ENCODE assay signal across 1 cellular context in the genomic region with DNA sequence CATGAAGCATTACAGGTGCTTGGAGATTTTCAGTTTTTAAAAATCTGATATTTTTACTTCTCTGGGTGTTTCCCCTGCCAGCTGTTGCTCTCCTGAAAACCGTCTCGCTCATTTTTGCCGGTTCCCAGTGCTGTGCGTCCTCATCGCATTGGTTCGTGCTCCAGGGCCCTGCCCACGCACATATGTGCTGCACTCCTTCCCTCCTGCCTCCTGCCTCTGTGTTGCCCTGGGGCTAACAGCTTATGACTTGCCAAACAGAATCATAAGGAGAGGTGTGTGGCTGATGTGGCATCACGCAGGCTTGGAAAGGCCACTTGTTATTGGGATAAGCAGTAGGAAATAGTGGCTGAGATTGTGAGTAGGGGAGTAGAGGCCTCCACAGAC.
A peak's percentile ranks its signal among the peaks of the same experiment; 100 is the strongest.
TF ChIP-seq lines count a peak whose summit lies in the region.

No MANE protein-coding gene starts in this region.

TF ChIP-seq in HepG2, 621 proteins besides CTCF, POLR2A, EP300 and RAD21:
- TF ChIP-seq, protein P1, sequence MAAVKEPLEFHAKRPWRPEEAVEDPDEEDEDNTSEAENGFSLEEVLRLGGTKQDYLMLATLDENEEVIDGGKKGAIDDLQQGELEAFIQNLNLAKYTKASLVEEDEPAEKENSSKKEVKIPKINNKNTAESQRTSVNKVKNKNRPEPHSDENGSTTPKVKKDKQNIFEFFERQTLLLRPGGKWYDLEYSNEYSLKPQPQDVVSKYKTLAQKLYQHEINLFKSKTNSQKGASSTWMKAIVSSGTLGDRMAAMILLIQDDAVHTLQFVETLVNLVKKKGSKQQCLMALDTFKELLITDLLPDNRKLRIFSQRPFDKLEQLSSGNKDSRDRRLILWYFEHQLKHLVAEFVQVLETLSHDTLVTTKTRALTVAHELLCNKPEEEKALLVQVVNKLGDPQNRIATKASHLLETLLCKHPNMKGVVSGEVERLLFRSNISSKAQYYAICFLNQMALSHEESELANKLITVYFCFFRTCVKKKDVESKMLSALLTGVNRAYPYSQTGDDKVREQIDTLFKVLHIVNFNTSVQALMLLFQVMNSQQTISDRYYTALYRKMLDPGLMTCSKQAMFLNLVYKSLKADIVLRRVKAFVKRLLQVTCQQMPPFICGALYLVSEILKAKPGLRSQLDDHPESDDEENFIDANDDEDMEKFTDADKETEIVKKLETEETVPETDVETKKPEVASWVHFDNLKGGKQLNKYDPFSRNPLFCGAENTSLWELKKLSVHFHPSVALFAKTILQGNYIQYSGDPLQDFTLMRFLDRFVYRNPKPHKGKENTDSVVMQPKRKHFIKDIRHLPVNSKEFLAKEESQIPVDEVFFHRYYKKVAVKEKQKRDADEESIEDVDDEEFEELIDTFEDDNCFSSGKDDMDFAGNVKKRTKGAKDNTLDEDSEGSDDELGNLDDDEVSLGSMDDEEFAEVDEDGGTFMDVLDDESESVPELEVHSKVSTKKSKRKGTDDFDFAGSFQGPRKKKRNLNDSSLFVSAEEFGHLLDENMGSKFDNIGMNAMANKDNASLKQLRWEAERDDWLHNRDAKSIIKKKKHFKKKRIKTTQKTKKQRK (IDR thresholded peaks at IDR 0.05; ENCODE audit: low read length): no peak
- no peak for TF ChIP-seq ZNF460 (CRISPR knock-in tag; IDR thresholded peaks at IDR 0.05; ENCODE audit: borderline replicate concordance)
- TF ChIP-seq, protein P2, sequence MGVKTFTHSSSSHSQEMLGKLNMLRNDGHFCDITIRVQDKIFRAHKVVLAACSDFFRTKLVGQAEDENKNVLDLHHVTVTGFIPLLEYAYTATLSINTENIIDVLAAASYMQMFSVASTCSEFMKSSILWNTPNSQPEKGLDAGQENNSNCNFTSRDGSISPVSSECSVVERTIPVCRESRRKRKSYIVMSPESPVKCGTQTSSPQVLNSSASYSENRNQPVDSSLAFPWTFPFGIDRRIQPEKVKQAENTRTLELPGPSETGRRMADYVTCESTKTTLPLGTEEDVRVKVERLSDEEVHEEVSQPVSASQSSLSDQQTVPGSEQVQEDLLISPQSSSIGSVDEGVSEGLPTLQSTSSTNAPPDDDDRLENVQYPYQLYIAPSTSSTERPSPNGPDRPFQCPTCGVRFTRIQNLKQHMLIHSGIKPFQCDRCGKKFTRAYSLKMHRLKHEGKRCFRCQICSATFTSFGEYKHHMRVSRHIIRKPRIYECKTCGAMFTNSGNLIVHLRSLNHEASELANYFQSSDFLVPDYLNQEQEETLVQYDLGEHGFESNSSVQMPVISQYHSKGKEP (CRISPR knock-in tag; IDR thresholded peaks at IDR 0.05): no peak
- no peak for TF ChIP-seq ARNT (IDR thresholded peaks at IDR 0.05)
- 0 out of 2 replicates have a peak, but pooled peaks have one; percentile 1 for TF ChIP-seq ZNF280D (CRISPR knock-in tag; IDR thresholded peaks at IDR 0.05)
- peak; percentile 5; the same call in 1 of the 2 replicates for TF ChIP-seq TFAP4 (IDR thresholded peaks at IDR 0.05; ENCODE audit: borderline replicate concordance, low read depth)
